ENCODE assay signal across 10 cellular contexts in the genomic region with DNA sequence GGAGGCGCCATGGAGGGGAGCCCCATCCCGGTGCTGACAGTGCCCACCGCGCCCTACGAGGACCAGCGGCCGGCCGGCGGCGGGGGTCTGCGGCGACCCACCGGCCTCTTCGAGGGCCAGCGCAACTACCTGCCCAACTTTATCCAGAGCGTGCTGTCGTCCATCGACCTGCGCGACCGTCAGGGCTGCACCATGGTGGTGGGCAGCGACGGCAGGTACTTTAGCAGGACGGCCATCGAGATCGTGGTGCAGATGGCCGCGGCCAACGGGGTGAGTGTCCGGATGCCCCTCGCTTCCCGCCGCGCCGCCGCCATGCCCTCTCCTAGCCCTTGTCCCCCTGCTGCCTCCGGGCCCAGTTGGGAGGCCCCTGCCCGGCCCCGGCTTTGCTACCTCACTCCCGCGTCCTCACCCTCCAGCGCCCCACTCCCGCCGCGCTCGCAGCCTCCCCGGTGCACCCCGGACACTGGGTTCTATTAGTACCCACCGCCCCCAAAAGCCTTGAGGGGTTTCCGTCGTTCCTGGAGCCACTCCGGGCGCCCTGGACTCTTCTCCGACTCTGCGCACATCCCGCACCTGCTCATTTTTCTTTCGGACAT. TPM values are rescaled to one million over a fixed set of nuclear protein-coding genes. Genes with fewer than 3 reads are reported as not detected.
A peak's percentile ranks its signal among the peaks of the same experiment; 100 is the strongest.
DNase-seq lines count a peak whose midpoint lies in the region; ATAC-seq, FAIRE-seq and TF ChIP-seq lines count a peak whose summit lies in the region.
"Not testable (repeated sequence)": the region's sequence is repeated elsewhere in the genome, so short reads cannot be mapped to it uniquely, and the experiment has no call there.
"Had no signal": no experiment of that assay in that cellular context is flagged by ENCODE, and none has a peak within 500 bp of the region (broad histone marks: within the 10 kb centered on the region; RNA-seq: fewer than 3 reads in every experiment).

No MANE protein-coding gene starts in this region.

- H4K91ac ChIP-seq in H1 (replicated peaks; ENCODE audit: insufficient read length, low read length), result not testable (repeated sequence)

- H3K23ac ChIP-seq in H1 (ENCODE audit: insufficient read length), result not testable (repeated sequence)

- FAIRE-seq in H1 (lab: Jason Lieb, UNC), result not testable (repeated sequence)

- not testable (repeated sequence) for H3K4me1 ChIP-seq in H1 (replicated peaks in 1 of 4; ENCODE audit: control insufficient read depth in 3 of 4, insufficient read depth in 4 of 4, low read length in 3 of 4); hepatocyte (ENCODE audit: insufficient read depth); mononuclear cell (ENCODE audit: insufficient read depth, low read length); psoas muscle
- peaks cover 0 to 14% (median 0%) of the 10 kb centered on the region in 4 donors for H3K4me1 ChIP-seq in tibial artery

- not testable (repeated sequence) for H3K9me3 ChIP-seq in H1 (ENCODE audit: insufficient read depth in 2 of 2, low read depth in 1 of 2, low read length in 1 of 2); hepatocyte (ENCODE audit: low read depth); mononuclear cell (ENCODE audit: low read depth, low read length); psoas muscle; tibial artery

- H4K20me1 ChIP-seq in H1 (replicated peaks in 1 of 2; ENCODE audit: control insufficient read depth in 1 of 2, insufficient read depth in 2 of 2, low read length in 2 of 2); hepatocyte (ENCODE audit: insufficient read depth, poor library complexity, severe bottlenecking): not testable (repeated sequence)

- intact Hi-C loops in activated T-helper 1 cell treated with anti-CD3 and anti-CD28 coated beads, Interleukin-12 subunit alpha, Interleukin-12 subunit beta, Interleukin-2, Interleukin-4 antibody, amounts not matched to agents 30 ng/mL and 10 ng/mL and 1 ng/mL, durations not matched to agents 14 hours and 24 hours and 36 hours (cut with micrococcal nuclease), result loop anchor here (10.0 kb wide), 1 partner anchor 208 kb away; no protein-coding TSS in a partner anchor
- intact Hi-C loops in psoas muscle (cut with DNase I); tibial artery (cut with DNase I; ENCODE audit: low total_unique reads): not testable (repeated sequence)

- not testable (repeated sequence) for H3K18ac ChIP-seq in H1 (ENCODE audit: extremely low read depth, low read length)

- H3K4me1 Mint-ChIP-seq in activated T-helper 1 cell treated with anti-CD3 and anti-CD28 coated beads, Interleukin-12 subunit alpha, Interleukin-12 subunit beta, Interleukin-2, Interleukin-4 antibody, amounts not matched to agents 30 ng/mL and 10 ng/mL and 1 ng/mL, durations not matched to agents 14 hours and 24 hours and 36 hours (ENCODE audit: low read depth), result not testable (repeated sequence)

- not testable (repeated sequence) for H3K27ac Mint-ChIP-seq in activated T-helper 1 cell treated with anti-CD3 and anti-CD28 coated beads, Interleukin-12 subunit alpha, Interleukin-12 subunit beta, Interleukin-2, Interleukin-4 antibody, amounts not matched to agents 30 ng/mL and 10 ng/mL and 1 ng/mL, durations not matched to agents 14 hours and 24 hours and 36 hours

- peak; percentile 6 for ATAC-seq in HG03439 (IDR thresholded peaks at IDR 0.05; ENCODE audit: unreplicated experiment)
- peak; percentile 28 to 49 (median 38) for ATAC-seq in psoas muscle

- WGBS in H1 (ENCODE audit: extremely low coverage in 1 of 2, insufficient coverage in 1 of 2, insufficient read length in 1 of 2, insufficient replicate concordance in 2 of 2, low coverage in 1 of 2, low lambda C conversion rate in 2 of 2, missing lambda C conversion rate in 1 of 2), 2 experiments, result 14% methylated on average over 42 of the region's 57 CpGs; no CpG with 5 or more reads in 1 of the 2 experiments
- WGBS in hepatocyte (ENCODE audit: low lambda C conversion rate, missing lambda C conversion rate), result 13% methylated on average over 27 of the region's 57 CpGs
- 6 to 11% (median 6%) methylated on average over 29 to 49 of the region's 57 CpGs for WGBS in psoas muscle, 3 donors

- H3K9me2 ChIP-seq in hepatocyte (replicated peaks; ENCODE audit: insufficient read depth), result not testable (repeated sequence)

- TF ChIP-seq CTCF in H1 (IDR thresholded peaks at IDR 0.05; ENCODE audit: control extremely low read depth in 1 of 3, insufficient read depth in 1 of 3, low read depth in 1 of 3, low read length in 3 of 3); hepatocyte (IDR thresholded peaks at IDR 0.05; ENCODE audit: poor library complexity); psoas muscle (IDR thresholded peaks at IDR 0.05); tibial artery (IDR thresholded peaks at IDR 0.05): not testable (repeated sequence)

- H2BK20ac ChIP-seq in H1 (ENCODE audit: low read length), result not testable (repeated sequence)

- not testable (repeated sequence) for TF ChIP-seq POLR2A in H1 (IDR thresholded peaks at IDR 0.05; ENCODE audit: control extremely low read depth in 1 of 2, low read depth in 2 of 2, low read length in 2 of 2)

- peak overlapping the region; percentile 22 for H3K4me3 Mint-ChIP-seq in activated T-helper 1 cell treated with anti-CD3 and anti-CD28 coated beads, Interleukin-12 subunit alpha, Interleukin-12 subunit beta, Interleukin-2, Interleukin-4 antibody, amounts not matched to agents 30 ng/mL and 10 ng/mL and 1 ng/mL, durations not matched to agents 14 hours and 24 hours and 36 hours

- not testable (repeated sequence) for H3K36me3 Mint-ChIP-seq in activated T-helper 1 cell treated with anti-CD3 and anti-CD28 coated beads, Interleukin-12 subunit alpha, Interleukin-12 subunit beta, Interleukin-2, Interleukin-4 antibody, amounts not matched to agents 30 ng/mL and 10 ng/mL and 1 ng/mL, durations not matched to agents 14 hours and 24 hours and 36 hours (ENCODE audit: low read depth)

- H4K5ac ChIP-seq in H1 (ENCODE audit: insufficient read length, low read depth, low read length), result not testable (repeated sequence)

- not testable (repeated sequence) for H2AFZ ChIP-seq in H1 (ENCODE audit: low read length)
- peak overlapping the region; percentile 87 for H2AFZ ChIP-seq in hepatocyte

- H3K4ac ChIP-seq in H1 (replicated peaks; ENCODE audit: insufficient read length, low read depth, low read length), result not testable (repeated sequence)

- not testable (repeated sequence) for H2BK5ac ChIP-seq in H1 (ENCODE audit: low read depth, low read length)

- peaks cover 14 to 40% (median 29%) of the 10 kb centered on the region in 4 experiments; a peak in 6 of 7 replicates for H3K27me3 ChIP-seq in H1 (replicated peaks in 1 of 4; ENCODE audit: control insufficient read depth in 3 of 4, extremely low read depth in 1 of 4, insufficient read depth in 3 of 4, low read length in 3 of 4)
- not testable (repeated sequence) for H3K27me3 ChIP-seq in hepatocyte; mononuclear cell (ENCODE audit: insufficient read depth, low read length); psoas muscle (ENCODE audit: insufficient read depth in 3 of 3, low read length in 2 of 3); tibial artery

- not testable (repeated sequence) for H3K9ac ChIP-seq in H1 (replicated peaks in 1 of 4; ENCODE audit: extremely low read depth in 1 of 4, low read depth in 3 of 4, low read length in 3 of 4)

- H3K27ac ChIP-seq in H1 (ENCODE audit: low read depth, low read length), result not testable (repeated sequence)
- H3K27ac ChIP-seq in hepatocyte (peak overlapping the region; percentile 77), psoas muscle (peak overlapping the region; percentile 74), tibial artery (peak overlapping the region; percentile 93 to 94)

- H3K14ac ChIP-seq in H1 (ENCODE audit: insufficient read length), result not testable (repeated sequence)

- not testable (repeated sequence) for H2BK12ac ChIP-seq in H1 (ENCODE audit: low read depth, low read length)

- not testable (repeated sequence) for H2BK120ac ChIP-seq in H1 (replicated peaks; ENCODE audit: low read depth, low read length)

- not testable (repeated sequence) for H2BK15ac ChIP-seq in H1 (ENCODE audit: low read length)

- not testable (repeated sequence) for H4K8ac ChIP-seq in H1 (ENCODE audit: extremely low read depth, insufficient read depth, low read length)

- not testable (repeated sequence) for H3K56ac ChIP-seq in H1 (replicated peaks; ENCODE audit: insufficient read length, low read depth, low read length)

- H3K9me3 Mint-ChIP-seq in activated T-helper 1 cell treated with anti-CD3 and anti-CD28 coated beads, Interleukin-12 subunit alpha, Interleukin-12 subunit beta, Interleukin-2, Interleukin-4 antibody, amounts not matched to agents 30 ng/mL and 10 ng/mL and 1 ng/mL, durations not matched to agents 14 hours and 24 hours and 36 hours, result not testable (repeated sequence)

- DNase-seq in Daoy (ENCODE audit: low read depth) (peak; percentile 9), H1 (ENCODE audit: low read depth in 1 of 2, low spot score in 2 of 2) (peak in 1 of 2 experiments; percentile 50), hepatocyte (ENCODE audit: low spot score) (peak; percentile 13), psoas muscle (peak; percentile 21 to 57), tibial artery (peak in 1 of 2 donors; percentile 68)
- DNase-seq in activated T-helper 1 cell treated with anti-CD3 and anti-CD28 coated beads, Interleukin-12 subunit alpha, Interleukin-12 subunit beta, Interleukin-2, Interleukin-4 antibody, amounts not matched to agents 30 ng/mL and 10 ng/mL and 1 ng/mL, durations not matched to agents 14 hours and 24 hours and 36 hours (ENCODE audit: low spot score), result not testable (repeated sequence)

- H3K27me3 Mint-ChIP-seq in activated T-helper 1 cell treated with anti-CD3 and anti-CD28 coated beads, Interleukin-12 subunit alpha, Interleukin-12 subunit beta, Interleukin-2, Interleukin-4 antibody, amounts not matched to agents 30 ng/mL and 10 ng/mL and 1 ng/mL, durations not matched to agents 14 hours and 24 hours and 36 hours (ENCODE audit: insufficient read depth), result peaks cover 35% of the 10 kb centered on the region

- H2AK5ac ChIP-seq in H1 (ENCODE audit: low read depth, low read length), result not testable (repeated sequence)

- H3K79me2 ChIP-seq in H1 (ENCODE audit: control insufficient read depth in 1 of 2, insufficient read depth in 2 of 2, low read length in 2 of 2); hepatocyte: not testable (repeated sequence)

- H3K4me2 ChIP-seq in H1 (ENCODE audit: insufficient read depth in 1 of 2, low read depth in 2 of 2, low read length in 2 of 2) (peak overlapping the region; percentile 52 to 77), hepatocyte (peak overlapping the region; percentile 81)

- CTCF ChIA-PET in H1 (lab: Charles Lee; ENCODE audit: partially characterized antibody), result not testable (repeated sequence)

- TF ChIP-seq RAD21 in H1 (IDR thresholded peaks at IDR 0.05 in 1 of 2, conservative IDR thresholded peaks at IDR 0.05 in 1 of 2; ENCODE audit: low read depth in 2 of 2, low read length in 2 of 2), result not testable (repeated sequence)

- H3K4me3 ChIP-seq in H1 (ENCODE audit: extremely low read depth in 1 of 4, insufficient read depth in 2 of 4, low read depth in 3 of 4, low read length in 4 of 4) (peak overlapping the region in 1 of 4 experiments; percentile 59; a peak in 2 of 8 replicates), hepatocyte (peak overlapping the region; percentile 96), mononuclear cell (ENCODE audit: low read length) (peak overlapping the region; percentile 22), psoas muscle (peak overlapping the region; percentile 79), tibial artery (peak overlapping the region; percentile 79 to 94)

- POLR2A ChIA-PET in H1 (lab: Charles Lee; ENCODE audit: partially characterized antibody), result not testable (repeated sequence)

- H3K23me2 ChIP-seq in H1 (ENCODE audit: low read depth, low read length), result not testable (repeated sequence)

- H3K36me3 ChIP-seq in H1 (ENCODE audit: control insufficient read depth in 2 of 4, insufficient read depth in 4 of 4, low read length in 3 of 4); hepatocyte (replicated peaks; ENCODE audit: insufficient read depth, low read depth); psoas muscle (ENCODE audit: insufficient read depth in 1 of 2, low read depth in 1 of 2); tibial artery: not testable (repeated sequence)

- H3K79me1 ChIP-seq in H1 (ENCODE audit: low read depth, low read length), result not testable (repeated sequence)

- not testable (repeated sequence) for TF ChIP-seq EP300 in H1 (IDR thresholded peaks at IDR 0.05; ENCODE audit: borderline replicate concordance in 1 of 2, low read depth in 2 of 2, low read length in 2 of 2)

RNA-seq across cellular contexts. Expression of a gene that starts 0.8 kb away (rescaled TPM):
- 0.57 TPM in 1 of 2 replicates, not detected in the other for total RNA-seq in Daoy (2014; rRNA removed; shearing (Covaris generic))
- total RNA-seq in activated T-helper 1 cell treated with anti-CD3 and anti-CD28 coated beads, Interleukin-12 subunit alpha, Interleukin-12 subunit beta, Interleukin-2, Interleukin-4 antibody, amounts not matched to agents 30 ng/mL and 10 ng/mL and 1 ng/mL, durations not matched to agents 14 hours and 24 hours and 36 hours, result not detected in 2 replicates
- not detected in 2 replicates for total RNA-seq in H1 (2021; fragmentation: NEBNext Ultra II Directional; extraction: Animal tissue kit (Norgen Biotek cat#: 25700))
- 0.06 TPM in 1 of 2 replicates, not detected in the other for polyA plus RNA-seq in H1 (2011; rRNA removed)
- polyA plus RNA-seq in H1 (2011; cell fraction: cytosol; rRNA removed), result 0.04 TPM
- not detected for polyA plus RNA-seq in H1 (2011; cell fraction: nucleus; rRNA removed)
- polyA plus RNA-seq in H1 (2012, experiment 1 of 2), result not detected in 4 replicates
- polyA plus RNA-seq in H1 (2012, experiment 2 of 2), result not detected
- 0.04 TPM for polyA plus RNA-seq in H1 (2013, experiment 1 of 2)
- not detected for polyA plus RNA-seq in H1 (2013, experiment 2 of 2)
- 0.07 TPM in 1 of 2 replicates, not detected in the other for polyA minus RNA-seq in H1 (2011; rRNA and poly(A)+ RNA removed)
- not detected for polyA minus RNA-seq in H1 (2011; cell fraction: cytosol; rRNA and poly(A)+ RNA removed)
- polyA minus RNA-seq in H1 (2011; cell fraction: nucleus; rRNA and poly(A)+ RNA removed), result not detected
- total RNA-seq in hepatocyte, result 35.2 and 38.8 TPM in 2 replicates
- 2.5 and 4.0 TPM in 2 replicates for polyA plus RNA-seq in hepatocyte
- total RNA-seq in mononuclear cell, result 0.21 TPM
- 10 to 100 TPM; 15.0 to 54.2 (median 18.4) TPM for total RNA-seq in psoas muscle
- 10 to 100 TPM in 2 of 3 donors, 1 to 10 TPM in 1; 3.7 to 11.7 (median 10.2) TPM for polyA plus RNA-seq in psoas muscle
- total RNA-seq: activated CD8-positive, alpha-beta memory T cell treated with anti-CD3 and anti-CD28 coated beads, Interleukin-2, amount 10 ng/mL, durations not matched to agents 7 days and 5 days; activated naive CD4-positive, alpha-beta T cell treated with anti-CD3 and anti-CD28 coated beads, Interleukin-2, amount 50 U/mL, for 72 hours had no signal

RNA-seq across cellular contexts. Expression of a gene that starts 54.5 kb away (rescaled TPM):
- not detected in 2 replicates for total RNA-seq in Daoy (2014; rRNA removed; shearing (Covaris generic))
- 0.17 TPM in 1 of 2 replicates, not detected in the other for total RNA-seq in activated T-helper 1 cell treated with anti-CD3 and anti-CD28 coated beads, Interleukin-12 subunit alpha, Interleukin-12 subunit beta, Interleukin-2, Interleukin-4 antibody, amounts not matched to agents 30 ng/mL and 10 ng/mL and 1 ng/mL, durations not matched to agents 14 hours and 24 hours and 36 hours
- total RNA-seq in H1 (2021; fragmentation: NEBNext Ultra II Directional; extraction: Animal tissue kit (Norgen Biotek cat#: 25700)), result 0.15 TPM in 1 of 2 replicates, not detected in the other
- polyA plus RNA-seq in H1 (2011; rRNA removed) (not detected in 2 replicates), hepatocyte (not detected in 2 replicates), psoas muscle (under 1 TPM in 1 of 3 donors, not detected in 2; 0.01 TPM)
- not detected for polyA plus RNA-seq in H1 (2011; cell fraction: cytosol; rRNA removed)
- polyA plus RNA-seq in H1 (2011; cell fraction: nucleus; rRNA removed), result not detected
- not detected in 4 replicates for polyA plus RNA-seq in H1 (2012, experiment 1 of 2)
- polyA plus RNA-seq in H1 (2012, experiment 2 of 2), result not detected
- polyA plus RNA-seq in H1 (2013, experiment 1 of 2), result not detected
- polyA plus RNA-seq in H1 (2013, experiment 2 of 2), result not detected
- not detected in 2 replicates for polyA minus RNA-seq in H1 (2011; rRNA and poly(A)+ RNA removed)
- polyA minus RNA-seq in H1 (2011; cell fraction: cytosol; rRNA and poly(A)+ RNA removed), result not detected
- polyA minus RNA-seq in H1 (2011; cell fraction: nucleus; rRNA and poly(A)+ RNA removed), result not detected
- total RNA-seq in hepatocyte (0.12 TPM in 1 of 2 replicates, not detected in the other), mononuclear cell (not detected), psoas muscle (not detected)

Comparison
In these comparisons a context has a peak if more than half of its experiments do, and no peak if none do; other contexts are left out.
1. RNA of a gene that starts 0.8 kb away (total RNA-seq): 35.2 to 38.8 TPM in hepatocyte and 15.0 to 54.2 TPM in psoas muscle; 0.57 TPM in Daoy, 0.21 TPM in mononuclear cell (single experiment), not detected in activated T-helper 1 cell treated with anti-CD3 and anti-CD28 coated beads, Interleukin-12 subunit alpha, Interleukin-12 subunit beta, Interleukin-2, Interleukin-4 antibody, amounts not matched to agents 30 ng/mL and 10 ng/mL and 1 ng/mL, durations not matched to agents 14 hours and 24 hours and 36 hours and not detected in H1; every median in the first group is over 10 times any median in the second.